8 cellular contexts compared by ENCODE assay signal in genomic region chr10:59865101-59865500, GRCh38. TPM values are rescaled to one million over a fixed set of nuclear protein-coding genes. Genes with fewer than 3 reads are reported as not detected.
DNase-seq lines count a peak whose midpoint lies in the region; ATAC-seq and TF ChIP-seq lines count a peak whose summit lies in the region.

No MANE protein-coding gene starts in this region.

- H2AFZ ChIP-seq in mammary epithelial cell (ENCODE audit: low read depth, low read length) = no peak overlapping the region

- peak; percentile 11 for DNase-seq in activated CD4-positive, alpha-beta T cell treated with anti-CD3 and anti-CD28 coated beads, Interleukin-2, amount 10 ng/mL, durations not matched to agents 7 days and 5 days
- DNase-seq in activated CD4-positive, alpha-beta T cell treated with anti-CD3 and anti-CD28 coated beads for 1 hour = no peak
- DNase-seq in M059J (ENCODE audit: low read depth) (peak; percentile 16), mammary epithelial cell (peak; percentile 70), medulla oblongata (ENCODE audit: extremely low spot score) (peak; percentile 55), KG1 (lab: John Stamatoyannopoulos, UW) (no peak), hepatic stellate cell (ENCODE audit: low spot score) (no peak)

- no peaks in the 10 kb centered on the region for H3K36me3 ChIP-seq in mammary epithelial cell (ENCODE audit: insufficient read depth, low read length)

- no peak overlapping the region for H3K4me3 Mint-ChIP-seq in activated CD4-positive, alpha-beta T cell treated with anti-CD3 and anti-CD28 coated beads, Interleukin-2, amount 10 ng/mL, durations not matched to agents 7 days and 5 days

- 14% methylated on average over 4 of the region's 5 CpGs for WGBS in mammary epithelial cell (ENCODE audit: low coverage, missing lambda C conversion rate)

- intact Hi-C loops in mammary epithelial cell (cut with micrococcal nuclease) = loop anchor here (1.0 kb wide), 2 partner anchors 41 to 167 kb away; partner anchors contain the start of gene CCDC6

- peaks cover 93% of the 10 kb centered on the region for H3K79me2 ChIP-seq in mammary epithelial cell (ENCODE audit: insufficient read depth, low read length)

- peaks cover 17% of the 10 kb centered on the region for H3K36me3 Mint-ChIP-seq in activated CD4-positive, alpha-beta T cell treated with anti-CD3 and anti-CD28 coated beads, Interleukin-2, amount 10 ng/mL, durations not matched to agents 7 days and 5 days (ENCODE audit: low read depth)

- ATAC-seq in GM21786 (IDR thresholded peaks at IDR 0.05; ENCODE audit: unreplicated experiment) = peak; percentile 73

- peaks cover 22% of the 10 kb centered on the region for H3K4me1 Mint-ChIP-seq in activated CD4-positive, alpha-beta T cell treated with anti-CD3 and anti-CD28 coated beads, Interleukin-2, amount 10 ng/mL, durations not matched to agents 7 days and 5 days

- CTCF ChIA-PET in activated CD4-positive, alpha-beta T cell treated with anti-CD3 and anti-CD28 coated beads, Interleukin-2, amount 10 ng/mL, durations not matched to agents 7 days and 5 days (lab: Charles Lee) = interaction anchor here (0.8 to 2.8 kb wide), 12 partner anchors 8 to 171 kb away, joined by 3 to 12 read pairs (median 4); partner anchors contain the start of gene CCDC6
- CTCF ChIA-PET in mammary epithelial cell (lab: Charles Lee; ENCODE audit: low non-redundant PET) = interaction anchor here (0.7 to 0.9 kb wide), 2 partner anchors 41 to 43 kb away, joined by 4 to 9 read pairs; partner anchors contain the start of gene CCDC6

- peaks cover 6% of the 10 kb centered on the region for H3K9me3 Mint-ChIP-seq in activated CD4-positive, alpha-beta T cell treated with anti-CD3 and anti-CD28 coated beads, Interleukin-2, amount 10 ng/mL, durations not matched to agents 7 days and 5 days

- H3K9ac ChIP-seq in mammary epithelial cell (ENCODE audit: insufficient read depth, low read length) = no peak overlapping the region

- peak overlapping the region; percentile 19 for H3K4me2 ChIP-seq in mammary epithelial cell (ENCODE audit: insufficient read depth, low read depth, low read length)

- no peak overlapping the region for H3K4me3 ChIP-seq in mammary epithelial cell (replicated peaks in 1 of 3; ENCODE audit: insufficient read depth in 1 of 3, low read depth in 2 of 3, low read length in 3 of 3)

- dilution Hi-C loops in mammary epithelial cell (cut with HindIII; ENCODE audit: low sequenced_read_pairs) = no loop called here

- H3K27me3 ChIP-seq in mammary epithelial cell (ENCODE audit: insufficient read depth, low read length) = no peaks in the 10 kb centered on the region

- BruUV-seq in mammary epithelial cell (replicated peaks; lab: Mats Ljungman, UMichigan) = no TSS peak

- POLR2A ChIA-PET in activated CD4-positive, alpha-beta T cell treated with anti-CD3 and anti-CD28 coated beads, Interleukin-2, amount 10 ng/mL, durations not matched to agents 7 days and 5 days (lab: Charles Lee) = no interaction called here

- in situ Hi-C loops in mammary epithelial cell (cut with MboI; ENCODE audit: low sequenced_read_pairs in 2 of 2) = loop anchor here (25.0 kb wide), 1 partner anchor 172 kb away; no protein-coding TSS in a partner anchor

- H3K27ac Mint-ChIP-seq in activated CD4-positive, alpha-beta T cell treated with anti-CD3 and anti-CD28 coated beads, Interleukin-2, amount 10 ng/mL, durations not matched to agents 7 days and 5 days = no peak overlapping the region

- H4K20me1 ChIP-seq in mammary epithelial cell (ENCODE audit: insufficient read depth, low read length) = peaks cover 3% of the 10 kb centered on the region

- H3K9me3 ChIP-seq in mammary epithelial cell (replicated peaks; ENCODE audit: insufficient read depth, low read length) = no peaks in the 10 kb centered on the region

- H3K27ac ChIP-seq in mammary epithelial cell (ENCODE audit: insufficient read depth, low read depth, low read length) = peak overlapping the region; percentile 37

- peaks cover 23% of the 10 kb centered on the region for H3K4me1 ChIP-seq in mammary epithelial cell (ENCODE audit: insufficient read depth, low read length)

- TF ChIP-seq CTCF in mammary epithelial cell (conservative IDR thresholded peaks at IDR 0.05 in 1 of 2, IDR thresholded peaks at IDR 0.05 in 1 of 2; ENCODE audit: extremely low read depth in 1 of 2, insufficient read depth in 1 of 2, low read depth in 1 of 2, low read length in 2 of 2) = peak; percentile 53 to 77

- H3K27me3 Mint-ChIP-seq in activated CD4-positive, alpha-beta T cell treated with anti-CD3 and anti-CD28 coated beads, Interleukin-2, amount 10 ng/mL, durations not matched to agents 7 days and 5 days = no peaks in the 10 kb centered on the region

RNA-seq across cellular contexts. Expression of gene CCDC6, which starts 41.3 kb away (rescaled TPM):
- total RNA-seq in activated CD4-positive, alpha-beta T cell treated with anti-CD3 and anti-CD28 coated beads, Interleukin-2, amount 10 ng/mL, durations not matched to agents 7 days and 5 days = 10 to 100 TPM; 18.9 to 21.8 TPM
- total RNA-seq in M059J (2014; rRNA removed; shearing (Covaris generic)) = 9.0 and 18.6 TPM in 2 replicates
- 10 to 100 TPM; 52.4 to 76.0 TPM for total RNA-seq in mammary epithelial cell
- 31.9 TPM for polyA plus RNA-seq in mammary epithelial cell
- 65.6 TPM for polyA minus RNA-seq in mammary epithelial cell

Comparison
In these comparisons a context has a peak if more than half of its experiments do, and no peak if none do; other contexts are left out.
1. DNase-seq: peak in activated CD4-positive, alpha-beta T cell treated with anti-CD3 and anti-CD28 coated beads, Interleukin-2, amount 10 ng/mL, durations not matched to agents 7 days and 5 days (single experiment), M059J (single experiment), mammary epithelial cell (single experiment) and medulla oblongata (single experiment); none in activated CD4-positive, alpha-beta T cell treated with anti-CD3 and anti-CD28 coated beads for 1 hour (single experiment), KG1 (single experiment) and hepatic stellate cell (single experiment).